Comparison of ENCODE assay signal across 9 cellular contexts in the genomic region with DNA sequence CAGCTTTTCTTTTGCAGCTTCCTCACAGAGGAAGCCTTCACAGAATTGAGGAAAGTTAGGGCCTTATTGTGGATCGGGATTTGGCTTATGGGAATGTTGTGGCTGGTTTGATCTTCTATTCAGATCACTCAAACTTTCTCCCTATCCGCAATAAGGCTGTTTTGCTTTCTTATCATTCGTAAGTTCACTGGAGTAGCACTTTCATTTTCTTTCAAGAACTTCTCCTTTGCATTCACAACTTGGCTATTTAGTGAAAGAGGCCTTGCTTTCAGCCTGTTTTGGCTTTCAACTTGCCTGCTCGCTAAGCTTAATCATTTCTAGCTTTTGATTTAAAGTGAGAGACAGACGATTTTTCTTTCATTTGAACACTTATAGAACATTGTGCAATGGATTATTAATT.
A peak's percentile ranks its signal among the peaks of the same experiment; 100 is the strongest.
DNase-seq lines count a peak whose midpoint lies in the region; ATAC-seq and TF ChIP-seq lines count a peak whose summit lies in the region.
"Had no signal": no experiment of that assay in that cellular context is flagged by ENCODE, and none has a peak within 500 bp of the region (broad histone marks: within the 10 kb centered on the region; RNA-seq: fewer than 3 reads in every experiment).

No MANE protein-coding gene starts in this region.

- peak; percentile 73 for ATAC-seq in GM19463 (IDR thresholded peaks at IDR 0.05; ENCODE audit: unreplicated experiment)
- peak; percentile 82 for ATAC-seq in HG03432 (IDR thresholded peaks at IDR 0.05; ENCODE audit: unreplicated experiment)
- ATAC-seq in central memory CD8-positive, alpha-beta T cell (replicated peaks; ENCODE audit: extremely low read depth, poor library complexity, severe bottlenecking), result no peak

- WGBS in lower leg skin, 2 donors, result 47 to 58% methylated on average over 5 of the region's 5 CpGs

- intact Hi-C loops in lower leg skin (cut with DNase I; ENCODE audit: low total_unique reads), result no loop called here
- intact Hi-C loops in head of caudate nucleus (cut with DNase I), result no loop called here

- no peak for TF ChIP-seq POLR2A in lower leg skin (IDR thresholded peaks at IDR 0.05)

- TF ChIP-seq CTCF in GM06990 (IDR thresholded peaks at IDR 0.05; ENCODE audit: insufficient read depth, low read length, poor library complexity, severe bottlenecking) (no peak), lower leg skin (IDR thresholded peaks at IDR 0.05) (no peak), GM20000 (IDR thresholded peaks at IDR 0.05; ENCODE audit: extremely low read depth, missing control alignments) (no peak)

- H3K4me3 ChIP-seq in GM06990 (replicated peaks; ENCODE audit: low read depth, low read length) (peak overlapping the region; percentile 23; the same call in 1 of the 2 replicates), lower leg skin (ENCODE audit: low read depth, poor library complexity, severe bottlenecking) (no peak overlapping the region)
- H3K4me3 ChIP-seq: prostate gland had no signal

- no peaks in the 10 kb centered on the region for H3K9me3 Mint-ChIP-seq in central memory CD8-positive, alpha-beta T cell

- no peaks in the 10 kb centered on the region for H3K36me3 ChIP-seq in GM06990 (ENCODE audit: control insufficient read depth, insufficient read depth, low read length)
- H3K36me3 ChIP-seq: prostate gland had no signal

- peak overlapping the region; percentile 36 for H3K27ac Mint-ChIP-seq in central memory CD8-positive, alpha-beta T cell (ENCODE audit: low read depth)

- H3K27me3 Mint-ChIP-seq in central memory CD8-positive, alpha-beta T cell, result no peaks in the 10 kb centered on the region

- H3K4me1 Mint-ChIP-seq in central memory CD8-positive, alpha-beta T cell, result peaks cover 6% of the 10 kb centered on the region

- H3K36me3 Mint-ChIP-seq in central memory CD8-positive, alpha-beta T cell (ENCODE audit: insufficient read depth), result peaks cover 2% of the 10 kb centered on the region

- no peak for DNase-seq in GM06990 (ENCODE audit: extremely low read depth, insufficient read length)
- DNase-seq in central memory CD8-positive, alpha-beta T cell (ENCODE audit: low spot score in 2 of 2), result no peak
- DNase-seq in lower leg skin (ENCODE audit: low spot score in 2 of 2), result no peak
- DNase-seq in head of caudate nucleus, result no peak
- DNase-seq in GM20000 (ENCODE audit: low spot score), result no peak
- no peak for DNase-seq in NCI-H446 (lab: John Stamatoyannopoulos, UW)

- no peaks in the 10 kb centered on the region for H3K27me3 ChIP-seq in GM06990 (replicated peaks; ENCODE audit: control insufficient read depth, insufficient read depth, low read length)

- peak overlapping the region; percentile 49 for H3K4me3 Mint-ChIP-seq in central memory CD8-positive, alpha-beta T cell
